Comparison of ENCODE assay signal across 8 cellular contexts in the genomic region with DNA sequence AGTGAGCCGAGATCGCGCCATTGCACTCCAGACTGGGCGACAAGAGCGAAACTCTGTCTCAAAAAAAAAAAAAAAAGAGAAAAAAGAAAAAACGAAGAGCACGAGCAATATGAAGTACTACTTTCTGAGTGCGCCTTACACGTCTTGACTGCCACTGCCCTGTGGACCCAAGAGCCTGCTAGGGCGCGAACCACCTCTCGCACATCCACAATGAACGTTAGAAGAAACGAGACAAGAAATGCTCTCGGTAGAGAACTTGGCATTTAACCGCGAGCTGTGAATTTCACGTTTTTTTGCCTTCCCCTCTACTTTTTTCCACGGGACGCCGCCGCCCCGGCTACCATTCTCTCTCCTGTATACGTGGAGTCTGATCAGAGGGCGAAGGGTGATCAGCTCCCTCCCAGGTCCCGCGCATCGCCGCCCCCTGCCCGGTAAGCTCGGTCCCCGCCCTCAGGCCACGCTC. TPM values are rescaled to one million over a fixed set of nuclear protein-coding genes. Genes with fewer than 3 reads are reported as not detected.
DNase-seq lines count a peak whose midpoint lies in the region; ATAC-seq and TF ChIP-seq lines count a peak whose summit lies in the region.

No MANE protein-coding gene starts in this region.

- H3K27me3 ChIP-seq in OCI-LY1 (ENCODE audit: insufficient read depth, low read length) (no peaks in the 10 kb centered on the region), neural progenitor cell (no peaks in the 10 kb centered on the region)

- peak overlapping the region; percentile 86 for H3K27ac Mint-ChIP-seq in endothelial cell (ENCODE audit: unreplicated experiment)
- H3K27ac Mint-ChIP-seq in neural progenitor cell: peak overlapping the region; percentile 95

- ATAC-seq in GM18873 (IDR thresholded peaks at IDR 0.05; ENCODE audit: low FRiP score, unreplicated experiment): no peak

- H4K20me1 ChIP-seq in OCI-LY1 (ENCODE audit: insufficient read depth, low read length): no peaks in the 10 kb centered on the region
- H4K20me1 ChIP-seq in neural progenitor cell (ENCODE audit: low read depth): no peaks in the 10 kb centered on the region

- H3F3A ChIP-seq in OCI-LY1 (ENCODE audit: insufficient read depth, low read length) (no peaks in the 10 kb centered on the region), neural progenitor cell (ENCODE audit: low read depth) (peaks cover 4% of the 10 kb centered on the region)

- H3K27ac ChIP-seq in OCI-LY1 (ENCODE audit: low read depth, low read length, poor library complexity, severe bottlenecking): peak overlapping the region; percentile 54
- peak overlapping the region; percentile 91 for H3K27ac ChIP-seq in neural progenitor cell

- H3K9me3 Mint-ChIP-seq in endothelial cell (ENCODE audit: unreplicated experiment) (no peaks in the 10 kb centered on the region), neural progenitor cell (no peaks in the 10 kb centered on the region)

- TF ChIP-seq CTCF in OCI-LY1 (IDR thresholded peaks at IDR 0.05; ENCODE audit: low read length) (no peak), endothelial cell (IDR thresholded peaks at IDR 0.05; ENCODE audit: unreplicated experiment) (no peak), neural progenitor cell (IDR thresholded peaks at IDR 0.05) (no peak)

- peak overlapping the region; percentile 88 for H3K4me3 ChIP-seq in OCI-LY1 (ENCODE audit: low read depth, low read length, poor library complexity, severe bottlenecking)
- H3K4me3 ChIP-seq in neural progenitor cell: peak overlapping the region; percentile 92

- peaks cover 14% of the 10 kb centered on the region for H3K36me3 Mint-ChIP-seq in endothelial cell (ENCODE audit: low read depth, unreplicated experiment)
- peaks cover 11% of the 10 kb centered on the region for H3K36me3 Mint-ChIP-seq in neural progenitor cell

- H3K9me3 ChIP-seq in OCI-LY1 (ENCODE audit: low read length) (no peaks in the 10 kb centered on the region), neural progenitor cell (ENCODE audit: low read depth) (no peaks in the 10 kb centered on the region)

- peak overlapping the region; percentile 93 for H3K9ac ChIP-seq in OCI-LY1 (ENCODE audit: low read length)
- H3K9ac ChIP-seq in neural progenitor cell: peak overlapping the region; percentile 97

- DNase-seq in NOMO-1 treated with DMSO at 0.1 percent for 48 hours (lab: John Stamatoyannopoulos, UW; ENCODE audit: unreplicated experiment) (peak; percentile 9), NOMO-1 treated with dmso at 0.1 percent for 144 hours (lab: John Stamatoyannopoulos, UW; ENCODE audit: unreplicated experiment) (no peak), endothelial cell (ENCODE audit: low spot score) (no peak), neural progenitor cell (ENCODE audit: low spot score) (no peak), LoVo (ENCODE audit: low spot score) (no peak), NCI-H1694 treated with DMSO at 0.1 percent for 48 hours (lab: John Stamatoyannopoulos, UW) (no peak)

- peak overlapping the region; percentile 93 for H3K4me3 Mint-ChIP-seq in endothelial cell (ENCODE audit: unreplicated experiment)
- H3K4me3 Mint-ChIP-seq in neural progenitor cell: peak overlapping the region; percentile 95

- H3K79me2 ChIP-seq in OCI-LY1 (ENCODE audit: insufficient read depth, low read length) (peaks cover 4% of the 10 kb centered on the region; the same call in 1 of the 2 replicates), neural progenitor cell (ENCODE audit: low read depth) (peaks cover 29% of the 10 kb centered on the region)

- H3K9me2 ChIP-seq in OCI-LY1 (ENCODE audit: low read depth, low read length): no peaks in the 10 kb centered on the region

- peaks cover 24% of the 10 kb centered on the region for H3K4me1 ChIP-seq in OCI-LY1 (ENCODE audit: insufficient read depth, low read length, severe bottlenecking)
- peaks cover 5% of the 10 kb centered on the region for H3K4me1 ChIP-seq in neural progenitor cell

- H3K27me3 Mint-ChIP-seq in endothelial cell (ENCODE audit: unreplicated experiment): peaks cover 16% of the 10 kb centered on the region
- H3K27me3 Mint-ChIP-seq in neural progenitor cell (ENCODE audit: insufficient read depth, low read depth): peaks cover 4% of the 10 kb centered on the region

- H3K4me2 ChIP-seq in OCI-LY1 (ENCODE audit: low read length) (peak overlapping the region; percentile 62), neural progenitor cell (peak overlapping the region; percentile 97)

- H3K4me1 Mint-ChIP-seq in endothelial cell (ENCODE audit: unreplicated experiment) (no peaks in the 10 kb centered on the region), neural progenitor cell (peaks cover 16% of the 10 kb centered on the region)

- no peak overlapping the region for H2AFZ ChIP-seq in OCI-LY1 (ENCODE audit: low read length)
- H2AFZ ChIP-seq in neural progenitor cell (replicated peaks): peak overlapping the region; percentile 75

- H3K36me3 ChIP-seq in OCI-LY1 (ENCODE audit: insufficient read depth, low read length): peaks cover 33% of the 10 kb centered on the region
- no peaks in the 10 kb centered on the region for H3K36me3 ChIP-seq in neural progenitor cell

RNA-seq across cellular contexts. Expression of gene TIMM44, which starts 0.5 kb away (rescaled TPM):
- total RNA-seq in endothelial cell (ENCODE audit: unreplicated experiment): 46.5 TPM
- 43.7 and 59.5 TPM in 2 replicates for total RNA-seq in neural progenitor cell (ENCODE audit: low replicate concordance)

RNA-seq across cellular contexts. Expression of gene CTXN1, which starts 17.1 kb away (rescaled TPM):
- 18.3 TPM for total RNA-seq in endothelial cell (ENCODE audit: unreplicated experiment)
- 3.7 and 34.3 TPM in 2 replicates for total RNA-seq in neural progenitor cell (ENCODE audit: low replicate concordance)

RNA-seq across cellular contexts. Expression of gene SNAPC2, which starts 22.9 kb away (rescaled TPM):
- total RNA-seq in endothelial cell (ENCODE audit: unreplicated experiment) (13.5 TPM), neural progenitor cell (ENCODE audit: low replicate concordance) (5.7 and 20.7 TPM in 2 replicates)

RNA-seq across cellular contexts. Expression of gene TGFBR3L, which starts 28.4 kb away (rescaled TPM):
- total RNA-seq in endothelial cell (ENCODE audit: unreplicated experiment) (not detected), neural progenitor cell (ENCODE audit: low replicate concordance) (0.99 and 1.8 TPM in 2 replicates)

RNA-seq across cellular contexts. Expression of gene MAP2K7, which starts 39.3 kb away (rescaled TPM):
- 31.1 TPM for total RNA-seq in endothelial cell (ENCODE audit: unreplicated experiment)
- total RNA-seq in neural progenitor cell (ENCODE audit: low replicate concordance): 14.4 and 20.7 TPM in 2 replicates
